Comparison of ENCODE assay signal across 8 cellular contexts in genomic region chr17:83079340-83079747, GRCh38. TPM values are rescaled to one million over a fixed set of nuclear protein-coding genes. Genes with fewer than 3 reads are reported as not detected.
A peak's percentile ranks its signal among the peaks of the same experiment; 100 is the strongest.
DNase-seq lines count a peak whose midpoint lies in the region; ATAC-seq and TF ChIP-seq lines count a peak whose summit lies in the region.

Gene METRNL, plus strand, starts transcription at chr17:83079609. Its CDS starts 207 bp downstream, at chr17:83079816.

- H3K9me3 Mint-ChIP-seq in dendritic cell treated with granulocyte-macrophage colony-stimulating factor and Interleukin-4, amounts not matched to agents 40 ng/mL and 50 ng/mL, for 4 days = no peaks in the 10 kb centered on the region

- no peak within 1 kb of the TSS for H3K27ac ChIP-seq in AG04450 (ENCODE audit: low read depth, low read length)

- H3K4me3 ChIP-seq in AG04450 (ENCODE audit: low read depth, low read length) (peak within 1 kb of the TSS; percentile 62), LNCaP clone FGC (ENCODE audit: low read depth, low read length) (peak within 1 kb of the TSS; percentile 51)

- H3K4me3 Mint-ChIP-seq in dendritic cell treated with granulocyte-macrophage colony-stimulating factor and Interleukin-4, amounts not matched to agents 40 ng/mL and 50 ng/mL, for 4 days = peak within 1 kb of the TSS; percentile 68

- POLR2A ChIA-PET in AG04450 (lab: Yijun Ruan, JAX) = interaction anchor here (0.5 to 1.5 kb wide), 6 partner anchors 18 to 1154 kb away, joined by 3 to 6 read pairs (median 4); no protein-coding TSS in a partner anchor

- H3K4me1 Mint-ChIP-seq in dendritic cell treated with granulocyte-macrophage colony-stimulating factor and Interleukin-4, amounts not matched to agents 40 ng/mL and 50 ng/mL, for 4 days (ENCODE audit: low read depth) = peaks cover 46% of the 10 kb centered on the region

- DNase-seq in AG04450 (ENCODE audit: low read depth, low spot score) (no peak), LNCaP clone FGC (ENCODE audit: low read depth) (no peak), left kidney (ENCODE audit: low read depth, low spot score) (peak; percentile 87)
- DNase-seq in activated CD4-positive, CD25-positive, alpha-beta regulatory T cell treated with anti-CD3 and anti-CD28 coated beads, Interleukin-2, amount 50 U/mL, for 72 hours = peak; percentile 69
- DNase-seq in stimulated activated CD4-positive, alpha-beta T cell treated with anti-CD3 and anti-CD28 coated beads, Interleukin-1b, Interleukin-23, amount 100 ng/mL, for 48 hours = peak; percentile 64

- peaks cover 6% of the 10 kb centered on the region; the same call in 1 of the 2 replicates for H3K9me3 ChIP-seq in AG04450 (ENCODE audit: control insufficient read depth, insufficient read depth, low read length)

- ATAC-seq in GM18867 (IDR thresholded peaks at IDR 0.05; ENCODE audit: unreplicated experiment) (peak; percentile 56), HG03108 (IDR thresholded peaks at IDR 0.05; ENCODE audit: unreplicated experiment) (no peak)

- intact Hi-C loops in dendritic cell treated with granulocyte-macrophage colony-stimulating factor and Interleukin-4, amounts not matched to agents 40 ng/mL and 50 ng/mL, for 4 days (cut with micrococcal nuclease) = no loop called here

- CTCF ChIA-PET in AG04450 (lab: Charles Lee) = interaction anchor here (0.6 kb wide), 1 partner anchor 287 kb away, joined by 3 read pairs; no protein-coding TSS in a partner anchor

- peaks cover 9% of the 10 kb centered on the region for H3K27me3 ChIP-seq in AG04450 (ENCODE audit: control insufficient read depth, insufficient read depth, low read length)

- TF ChIP-seq CTCF in AG04450 (IDR thresholded peaks at IDR 0.05; ENCODE audit: low read depth, low read length) (no peak), LNCaP clone FGC (IDR thresholded peaks at IDR 0.05; ENCODE audit: control insufficient read depth, extremely low read depth, insufficient read depth) (no peak)

- H3K27me3 Mint-ChIP-seq in dendritic cell treated with granulocyte-macrophage colony-stimulating factor and Interleukin-4, amounts not matched to agents 40 ng/mL and 50 ng/mL, for 4 days = peaks cover 41% of the 10 kb centered on the region

- H3K36me3 Mint-ChIP-seq in dendritic cell treated with granulocyte-macrophage colony-stimulating factor and Interleukin-4, amounts not matched to agents 40 ng/mL and 50 ng/mL, for 4 days (ENCODE audit: low read depth) = peaks cover 34% of the 10 kb centered on the region

- peak within 1 kb of the TSS; percentile 41 for H3K27ac Mint-ChIP-seq in dendritic cell treated with granulocyte-macrophage colony-stimulating factor and Interleukin-4, amounts not matched to agents 40 ng/mL and 50 ng/mL, for 4 days

RNA-seq across cellular contexts. Expression of gene METRNL, which starts in this region (rescaled TPM):
- 10.9 and 17.2 TPM in 2 replicates for polyA plus RNA-seq in AG04450 (2011; rRNA removed)
- 5.9 and 6.7 TPM in 2 replicates for polyA minus RNA-seq in AG04450 (2011; rRNA and poly(A)+ RNA removed)

Comparison
In these comparisons a context has a peak if more than half of its experiments do, and no peak if none do; other contexts are left out.
1. DNase-seq: peak in activated CD4-positive, CD25-positive, alpha-beta regulatory T cell treated with anti-CD3 and anti-CD28 coated beads, Interleukin-2, amount 50 U/mL, for 72 hours (single experiment), left kidney (single experiment) and stimulated activated CD4-positive, alpha-beta T cell treated with anti-CD3 and anti-CD28 coated beads, Interleukin-1b, Interleukin-23, amount 100 ng/mL, for 48 hours (single experiment); none in AG04450 (single experiment) and LNCaP clone FGC (single experiment).